ENCODE assay signal across 24 cellular contexts in the genomic region with DNA sequence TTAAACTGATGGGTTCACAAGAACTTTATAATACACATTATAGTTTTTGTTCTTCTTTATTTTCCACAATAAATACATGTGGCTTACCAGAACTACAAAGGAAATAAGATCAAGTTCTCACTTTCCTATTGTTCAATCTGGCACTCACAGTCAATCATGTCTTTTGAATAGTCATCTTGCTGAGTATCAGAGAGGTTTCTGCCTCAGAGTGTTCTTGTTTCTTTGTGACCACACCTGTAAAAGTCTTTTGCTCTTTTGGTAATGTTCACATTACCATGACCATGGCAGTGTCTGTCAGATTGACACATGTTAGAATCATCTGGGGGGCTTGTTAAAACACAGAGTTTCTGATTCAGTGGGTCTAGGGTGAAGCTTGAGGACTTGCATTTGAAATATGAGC.
"Had no signal": no experiment of that assay in that cellular context is flagged by ENCODE, and none has a peak within 500 bp of the region (broad histone marks: within the 10 kb centered on the region; RNA-seq: fewer than 3 reads in every experiment).

No MANE protein-coding gene starts in this region.

- ATAC-seq: effector memory CD8-positive, alpha-beta T cell; esophagus mucosa; gastroesophageal sphincter; heart left ventricle; left cardiac atrium; left lung; left ventricle myocardium superior; lower lobe of right lung; mucosa of descending colon; naive thymus-derived CD8-positive, alpha-beta T cell had no signal

- DNase-seq: colonic mucosa; cortex of kidney; effector CD8-positive, alpha-beta T cell; effector memory CD8-positive, alpha-beta T cell; endodermal cell; erythroblast; esophagus squamous epithelium; foreskin fibroblast; heart left ventricle; hypothalamus; left cardiac atrium; left lung; left ventricle myocardium superior; lower lobe of right lung; mesenchymal stem cell; mucosa of descending colon; naive B cell; naive thymus-derived CD8-positive, alpha-beta T cell had no signal

- H3K27me3 Mint-ChIP-seq: dendritic cell treated with granulocyte-macrophage colony-stimulating factor and Interleukin-4, amounts not matched to agents 40 ng/mL and 50 ng/mL, for 4 days; naive thymus-derived CD8-positive, alpha-beta T cell had no signal

- H3K4me2 ChIP-seq: hepatocyte had no signal

- H2AFZ ChIP-seq: hepatocyte had no signal

- H3K79me2 ChIP-seq: hepatocyte had no signal

- H3K4me1 ChIP-seq: colonic mucosa, gastroesophageal sphincter, left lung, lower lobe of right lung had no signal

- H3K27ac ChIP-seq: colonic mucosa, epithelial cell of prostate, esophagus squamous epithelium, gastroesophageal sphincter, heart left ventricle, hepatocyte, left lung, lower lobe of right lung had no signal

- H3K4me3 Mint-ChIP-seq: dendritic cell treated with granulocyte-macrophage colony-stimulating factor and Interleukin-4, amounts not matched to agents 40 ng/mL and 50 ng/mL, for 4 days; effector memory CD8-positive, alpha-beta T cell; endodermal cell; mesothelial cell of epicardium; naive B cell; naive thymus-derived CD8-positive, alpha-beta T cell had no signal

- H3K9me3 Mint-ChIP-seq: dendritic cell treated with granulocyte-macrophage colony-stimulating factor and Interleukin-4, amounts not matched to agents 40 ng/mL and 50 ng/mL, for 4 days; effector memory CD8-positive, alpha-beta T cell; endodermal cell; naive B cell had no signal

- H3K4me1 Mint-ChIP-seq: naive thymus-derived CD8-positive, alpha-beta T cell had no signal

- H3K27ac Mint-ChIP-seq: dendritic cell treated with granulocyte-macrophage colony-stimulating factor and Interleukin-4, amounts not matched to agents 40 ng/mL and 50 ng/mL, for 4 days; effector memory CD8-positive, alpha-beta T cell; endodermal cell; mesothelial cell of epicardium; naive B cell; naive thymus-derived CD8-positive, alpha-beta T cell had no signal

- H3K9me3 ChIP-seq: colonic mucosa, esophagus squamous epithelium, gastroesophageal sphincter, left lung, lower lobe of right lung, mucosa of descending colon had no signal

- H3K4me3 ChIP-seq: colonic mucosa, esophagus squamous epithelium, gastroesophageal sphincter, heart left ventricle, hepatocyte, left lung, lower lobe of right lung, mucosa of descending colon had no signal

- H3K36me3 ChIP-seq: colonic mucosa, esophagus squamous epithelium, gastroesophageal sphincter, heart left ventricle, left lung, lower lobe of right lung had no signal

- H3K36me3 Mint-ChIP-seq: naive B cell had no signal

- H3K27me3 ChIP-seq: colonic mucosa, esophagus squamous epithelium, gastroesophageal sphincter, heart left ventricle, hepatocyte, left lung had no signal
